In genomic region chr2:86789687-86790133, GRCh38 we compare ENCODE assay signal across 9 cellular contexts. TPM values are rescaled to one million over a fixed set of nuclear protein-coding genes. Genes with fewer than 3 reads are reported as not detected.
A peak's percentile ranks its signal among the peaks of the same experiment; 100 is the strongest.
DNase-seq lines count a peak whose midpoint lies in the region; ATAC-seq and TF ChIP-seq lines count a peak whose summit lies in the region.
"Had no signal": no experiment of that assay in that cellular context is flagged by ENCODE, and none has a peak within 500 bp of the region (broad histone marks: within the 10 kb centered on the region; RNA-seq: fewer than 3 reads in every experiment).

No MANE protein-coding gene starts in this region.

- ATAC-seq in GM18517 (IDR thresholded peaks at IDR 0.05; ENCODE audit: unreplicated experiment) = no peak
- ATAC-seq in GM18867 (IDR thresholded peaks at IDR 0.05; ENCODE audit: unreplicated experiment) = no peak

- peaks cover 52% of the 10 kb centered on the region for H3K27me3 ChIP-seq in H7 (ENCODE audit: control insufficient read depth, insufficient read depth, low read length)
- peaks cover 58 to 61% of the 10 kb centered on the region in 2 donors for H3K27me3 ChIP-seq in duodenal mucosa (ENCODE audit: control insufficient read depth in 1 of 2, insufficient read depth in 2 of 2, low read length in 2 of 2)
- peaks cover 43% of the 10 kb centered on the region for H3K27me3 ChIP-seq in trophoblast cell (ENCODE audit: insufficient read depth, low read length)

- no peak overlapping the region for H3K27ac ChIP-seq in duodenal mucosa (ENCODE audit: low read depth, low read length)
- H3K27ac ChIP-seq in trophoblast cell (ENCODE audit: low read depth, low read length) = no peak overlapping the region

- H2BK120ac ChIP-seq in trophoblast cell (ENCODE audit: insufficient read depth, low read length, poor library complexity) = no peak overlapping the region

- no peak for DNase-seq in CD14-positive monocyte (ENCODE audit: low spot score)
- DNase-seq in H7 = peak; percentile 70
- DNase-seq in neural crest cell (ENCODE audit: low read depth, low spot score) = no peak
- no peak for DNase-seq in trophoblast cell
- DNase-seq in DMS79 treated with DMSO at 0.1 percent for 48 hours (lab: John Stamatoyannopoulos, UW) = no peak
- DNase-seq: head of caudate nucleus had no signal

- H3K36me3 Mint-ChIP-seq in CD14-positive monocyte = peaks cover 0 to 11% of the 10 kb centered on the region in 2 donors
- no peaks in the 10 kb centered on the region for H3K36me3 Mint-ChIP-seq in neural crest cell (ENCODE audit: low read depth)

- no peak overlapping the region for H2AK5ac ChIP-seq in trophoblast cell (ENCODE audit: low read length)

- H3K9me3 ChIP-seq in duodenal mucosa (ENCODE audit: control insufficient read depth in 1 of 2, low read length in 2 of 2) = no peaks in the 10 kb centered on the region
- H3K9me3 ChIP-seq in trophoblast cell (ENCODE audit: insufficient read depth, low read depth, low read length) = peaks cover 13% of the 10 kb centered on the region

- no peak overlapping the region for H2BK5ac ChIP-seq in trophoblast cell (ENCODE audit: low read depth, low read length, poor library complexity)

- H3K4me3 ChIP-seq in H7 (ENCODE audit: insufficient read depth, low read depth, low read length) = peak overlapping the region; percentile 22; the same call in 1 of the 2 replicates
- H3K4me3 ChIP-seq in duodenal mucosa (ENCODE audit: low read depth in 1 of 2, low read length in 2 of 2) = peak overlapping the region; percentile 1 to 28
- no peak overlapping the region for H3K4me3 ChIP-seq in trophoblast cell (ENCODE audit: low read depth, low read length)

- H3K4me1 Mint-ChIP-seq in CD14-positive monocyte (peaks cover 27% of the 10 kb centered on the region), neural crest cell (peaks cover 8% of the 10 kb centered on the region)

- TF ChIP-seq CTCF in CD14-positive monocyte (IDR thresholded peaks at IDR 0.05) = no peak
- no peak for TF ChIP-seq CTCF in neural crest cell (conservative IDR thresholded peaks at IDR 0.05)

- H3K9ac ChIP-seq in duodenal mucosa (ENCODE audit: low read depth in 1 of 2, low read length in 2 of 2) = peak overlapping the region in 1 of 2 donors; percentile 10
- no peak overlapping the region for H3K9ac ChIP-seq in trophoblast cell (ENCODE audit: low read length)

- intact Hi-C loops in CD14-positive monocyte (cut with micrococcal nuclease) = no loop called here

- no peaks in the 10 kb centered on the region for H3K79me1 ChIP-seq in trophoblast cell (ENCODE audit: low read length)

- no peaks in the 10 kb centered on the region for H3K79me2 ChIP-seq in trophoblast cell (ENCODE audit: control insufficient read depth, insufficient read depth, low read length, poor library complexity)

- H3K9me3 Mint-ChIP-seq in CD14-positive monocyte = peaks cover 0 to 23% (median 5%) of the 10 kb centered on the region in 7 donors
- peaks cover 2% of the 10 kb centered on the region for H3K9me3 Mint-ChIP-seq in neural crest cell

- no CpG with 5 or more reads among the region's 40 CpGs for WGBS in trophoblast cell (ENCODE audit: extremely low coverage, insufficient coverage, insufficient read length)

- no peak overlapping the region for H3K23ac ChIP-seq in trophoblast cell (ENCODE audit: low read length)

- H3K27me3 Mint-ChIP-seq in CD14-positive monocyte (ENCODE audit: low read depth in 3 of 3) = peaks cover 57 to 65% (median 63%) of the 10 kb centered on the region in 3 donors
- H3K27me3 Mint-ChIP-seq in neural crest cell (ENCODE audit: low read depth) = peaks cover 89% of the 10 kb centered on the region

- H3K27ac Mint-ChIP-seq in CD14-positive monocyte (no peak overlapping the region), neural crest cell (ENCODE audit: unreplicated experiment) (no peak overlapping the region)

- H3K14ac ChIP-seq in trophoblast cell (ENCODE audit: low read length) = no peak overlapping the region

- peak overlapping the region; percentile 67 to 78 for H3K4me3 Mint-ChIP-seq in CD14-positive monocyte
- H3K4me3 Mint-ChIP-seq in neural crest cell = peak overlapping the region; percentile 54

- no peak overlapping the region for H3K4ac ChIP-seq in trophoblast cell (ENCODE audit: low read depth, low read length)

- H3K36me3 ChIP-seq in H7 (replicated peaks; ENCODE audit: control insufficient read depth, insufficient read depth, low read length) (no peaks in the 10 kb centered on the region), duodenal mucosa (ENCODE audit: control insufficient read depth in 1 of 2, insufficient read depth in 2 of 2, low read length in 2 of 2) (no peaks in the 10 kb centered on the region), trophoblast cell (ENCODE audit: control insufficient read depth in 1 of 2, insufficient read depth in 2 of 2, low read length in 2 of 2) (no peaks in the 10 kb centered on the region)

- H3K4me1 ChIP-seq in duodenal mucosa (ENCODE audit: control insufficient read depth in 1 of 2, insufficient read depth in 2 of 2, low read length in 2 of 2) (peaks cover 6 to 18% of the 10 kb centered on the region in 2 donors), trophoblast cell (ENCODE audit: control insufficient read depth in 1 of 2, insufficient read depth in 2 of 2, low read length in 2 of 2) (peaks cover 0 to 8% of the 10 kb centered on the region in 2 experiments)

- no peak overlapping the region for H4K91ac ChIP-seq in trophoblast cell (ENCODE audit: low read depth, low read length)

- H3K4me2 ChIP-seq in trophoblast cell (ENCODE audit: low read length) = no peak overlapping the region

- no peak overlapping the region for H4K8ac ChIP-seq in trophoblast cell (ENCODE audit: low read depth, low read length)

- no peak overlapping the region for H3K18ac ChIP-seq in trophoblast cell (ENCODE audit: low read length)

- H2BK12ac ChIP-seq in trophoblast cell (ENCODE audit: low read length) = no peak overlapping the region

- no peak overlapping the region for H2AFZ ChIP-seq in trophoblast cell (ENCODE audit: insufficient read depth, low read length, poor library complexity)

- H4K12ac ChIP-seq in trophoblast cell (ENCODE audit: low read depth, low read length) = no peak overlapping the region

RNA-seq across cellular contexts. Expression of gene CD8A, which starts 1.0 kb away (rescaled TPM):
- polyA plus RNA-seq in CD14-positive monocyte = 1 to 10 TPM in 1 of 2 donors, under 1 TPM in 1; 0.88 to 1.1 TPM
- not detected in 2 replicates for total RNA-seq in H7 (2014; rRNA removed; shearing (Covaris generic))
- 0.16 and 0.54 TPM in 2 replicates for total RNA-seq in neural crest cell
- polyA plus RNA-seq in trophoblast cell (2013) = not detected in 2 replicates
